Comparison of ENCODE assay signal across 8 cellular contexts in genomic region chrX:64395568-64395929, GRCh38. TPM values are rescaled to one million over a fixed set of nuclear protein-coding genes. Genes with fewer than 3 reads are reported as not detected.
DNase-seq lines count a peak whose midpoint lies in the region; ATAC-seq, FAIRE-seq and TF ChIP-seq lines count a peak whose summit lies in the region.

No MANE protein-coding gene starts in this region.

- H3K4me3 ChIP-seq in mammary epithelial cell (replicated peaks in 1 of 3; ENCODE audit: insufficient read depth in 1 of 3, low read depth in 2 of 3, low read length in 3 of 3): peak overlapping the region; percentile 49 to 67 (median 67)
- H3K4me3 ChIP-seq in osteoblast (ENCODE audit: insufficient read depth, low read length): peak overlapping the region; percentile 51

- in situ Hi-C loops in mammary epithelial cell (cut with MboI; ENCODE audit: low sequenced_read_pairs in 2 of 2): no loop called here

- H3K27ac Mint-ChIP-seq in activated T-cell treated with anti-CD3 and anti-CD28 coated beads, Interleukin-2, amount 50 U/mL, for 72 hours: peak overlapping the region; percentile 62

- H3K9me3 ChIP-seq in mammary epithelial cell (replicated peaks; ENCODE audit: insufficient read depth, low read length): peaks cover 3% of the 10 kb centered on the region
- no peaks in the 10 kb centered on the region for H3K9me3 ChIP-seq in osteoblast (ENCODE audit: low read depth, low read length)

- no peaks in the 10 kb centered on the region for H3K36me3 ChIP-seq in mammary epithelial cell (ENCODE audit: insufficient read depth, low read length)
- H3K36me3 ChIP-seq in osteoblast (ENCODE audit: insufficient read depth, low read length): no peaks in the 10 kb centered on the region

- CTCF ChIA-PET in mammary epithelial cell (lab: Charles Lee; ENCODE audit: low non-redundant PET): no interaction called here

- H3K27me3 ChIP-seq in mammary epithelial cell (ENCODE audit: insufficient read depth, low read length): no peaks in the 10 kb centered on the region
- no peaks in the 10 kb centered on the region for H3K27me3 ChIP-seq in osteoblast (ENCODE audit: insufficient read depth, low read length)

- H3K4me1 ChIP-seq in mammary epithelial cell (ENCODE audit: insufficient read depth, low read length) (no peaks in the 10 kb centered on the region), osteoblast (ENCODE audit: insufficient read depth, low read length) (no peaks in the 10 kb centered on the region)

- peak overlapping the region; percentile 89 to 94 for H3K4me3 Mint-ChIP-seq in activated T-cell treated with anti-CD3 and anti-CD28 coated beads, Interleukin-2, amount 50 U/mL, for 72 hours

- dilution Hi-C loops in mammary epithelial cell (cut with HindIII; ENCODE audit: low sequenced_read_pairs): no loop called here

- DNase-seq in activated T-cell treated with anti-CD3 and anti-CD28 coated beads, Interleukin-2, amount 50 U/mL, for 72 hours: no peak
- no peak for DNase-seq in activated T-cell treated with anti-CD3 and anti-CD28 coated beads, Interleukin-2, amount 50 U/mL, for 48 hours
- DNase-seq in mammary epithelial cell (no peak), osteoblast (ENCODE audit: insufficient read length, low spot score, missing footprints) (no peak), DMS53 treated with DMSO at 0.1 percent for 48 hours (lab: John Stamatoyannopoulos, UW; ENCODE audit: unreplicated experiment) (no peak), frontal cortex (ENCODE audit: low spot score in 2 of 2) (no peak), H4 (ENCODE audit: low spot score) (no peak)

- no peak overlapping the region for H3K9ac ChIP-seq in mammary epithelial cell (ENCODE audit: insufficient read depth, low read length)

- H3K79me2 ChIP-seq in mammary epithelial cell (ENCODE audit: insufficient read depth, low read length) (no peaks in the 10 kb centered on the region), osteoblast (ENCODE audit: insufficient read depth, low read length) (no peaks in the 10 kb centered on the region)

- H3K27ac ChIP-seq in mammary epithelial cell (ENCODE audit: insufficient read depth, low read depth, low read length) (no peak overlapping the region), osteoblast (ENCODE audit: low read depth, low read length) (no peak overlapping the region)

- FAIRE-seq in frontal cortex (lab: Jason Lieb, UNC): no peak

- H3K4me1 Mint-ChIP-seq in activated T-cell treated with anti-CD3 and anti-CD28 coated beads, Interleukin-2, amount 50 U/mL, for 72 hours (ENCODE audit: low read depth): peaks cover 12% of the 10 kb centered on the region

- TF ChIP-seq CTCF in mammary epithelial cell (conservative IDR thresholded peaks at IDR 0.05 in 1 of 2, IDR thresholded peaks at IDR 0.05 in 1 of 2; ENCODE audit: extremely low read depth in 1 of 2, insufficient read depth in 1 of 2, low read depth in 1 of 2, low read length in 2 of 2) (no peak), osteoblast (IDR thresholded peaks at IDR 0.05; ENCODE audit: extremely low read depth, low read depth, low read length) (no peak)

- WGBS in mammary epithelial cell (ENCODE audit: low coverage, missing lambda C conversion rate): 27% methylated on average over 4 of the region's 4 CpGs

- H3K36me3 Mint-ChIP-seq in activated T-cell treated with anti-CD3 and anti-CD28 coated beads, Interleukin-2, amount 50 U/mL, for 72 hours (ENCODE audit: insufficient read depth in 2 of 2): peaks cover 0 to 8% of the 10 kb centered on the region in 2 donors

- H3K27me3 Mint-ChIP-seq in activated T-cell treated with anti-CD3 and anti-CD28 coated beads, Interleukin-2, amount 50 U/mL, for 72 hours (ENCODE audit: low read depth): peaks cover 7% of the 10 kb centered on the region

- no peaks in the 10 kb centered on the region for H4K20me1 ChIP-seq in mammary epithelial cell (ENCODE audit: insufficient read depth, low read length)
- no peaks in the 10 kb centered on the region for H4K20me1 ChIP-seq in osteoblast (ENCODE audit: insufficient read depth, low read length)

- no TSS peak for BruUV-seq in mammary epithelial cell (replicated peaks; lab: Mats Ljungman, UMichigan)

- peaks cover 5 to 7% of the 10 kb centered on the region in 2 donors for H3K9me3 Mint-ChIP-seq in activated T-cell treated with anti-CD3 and anti-CD28 coated beads, Interleukin-2, amount 50 U/mL, for 72 hours

- peak overlapping the region; percentile 76 for H3K4me2 ChIP-seq in mammary epithelial cell (ENCODE audit: insufficient read depth, low read depth, low read length)
- no peak overlapping the region for H3K4me2 ChIP-seq in osteoblast (ENCODE audit: insufficient read depth, low read length)

- peak; percentile 27 to 30 for ATAC-seq in activated T-cell treated with anti-CD3 and anti-CD28 coated beads, Interleukin-2, amount 50 U/mL, for 72 hours (replicated peaks in 1 of 2)
- peak; percentile 21 for ATAC-seq in HG03139 (IDR thresholded peaks at IDR 0.05; ENCODE audit: unreplicated experiment)

- intact Hi-C loops in mammary epithelial cell (cut with micrococcal nuclease): loop anchor here (10.0 kb wide), 1 partner anchor 191 kb away; the partner anchor contains the start of gene AMER1

- peak overlapping the region; percentile 97 for H2AFZ ChIP-seq in mammary epithelial cell (ENCODE audit: low read depth, low read length)
- no peak overlapping the region for H2AFZ ChIP-seq in osteoblast (ENCODE audit: low read length)

RNA-seq across cellular contexts. Expression of gene MTMR8, which starts 0.3 kb away (rescaled TPM):
- 1 to 10 TPM; 4.1 to 5.0 TPM for total RNA-seq in activated T-cell treated with anti-CD3 and anti-CD28 coated beads, Interleukin-2, amount 50 U/mL, for 72 hours
- 1 to 10 TPM; 2.3 to 2.8 TPM for total RNA-seq in mammary epithelial cell
- 0.90 TPM for polyA plus RNA-seq in mammary epithelial cell
- 9.8 TPM for polyA minus RNA-seq in mammary epithelial cell
- total RNA-seq in osteoblast: 0.72 and 1.2 TPM in 2 replicates
- 4.5 TPM for total RNA-seq in frontal cortex
- total RNA-seq in H4 (2014; rRNA removed; shearing (Covaris generic)): 0.82 and 1.6 TPM in 2 replicates
